ENCODE assay signal across 18 cellular contexts in genomic region chr14:90993792-90994191, GRCh38.
"Had no signal": no experiment of that assay in that cellular context is flagged by ENCODE, and none has a peak within 500 bp of the region (broad histone marks: within the 10 kb centered on the region; RNA-seq: fewer than 3 reads in every experiment).

No MANE protein-coding gene starts in this region.

- H3K4me1 Mint-ChIP-seq: nephron, WTC11 had no signal

- H3K4me3 Mint-ChIP-seq: activated T-helper 1 cell treated with anti-CD3 and anti-CD28 coated beads, Interleukin-12 subunit alpha, Interleukin-12 subunit beta, Interleukin-2, Interleukin-4 antibody, amounts not matched to agents 30 ng/mL and 10 ng/mL and 1 ng/mL, durations not matched to agents 14 hours and 24 hours and 36 hours; brain; nephron; WTC11 had no signal

- ATAC-seq: gastroesophageal sphincter, heart left ventricle, left ventricle myocardium superior, right cardiac atrium, SK-N-SH treated with all-trans-retinoic acid at 6 μM for 48 hours, upper lobe of right lung, WTC11 had no signal

- H3K9me3 Mint-ChIP-seq: nephron, WTC11 had no signal

- H3K27me3 Mint-ChIP-seq: brain had no signal

- H3K36me3 Mint-ChIP-seq: WTC11 had no signal

- DNase-seq: activated CD4-positive, alpha-beta T cell treated with anti-CD3 and anti-CD28 coated beads for 4 hours; activated CD8-positive, alpha-beta memory T cell treated with anti-CD3 and anti-CD28 coated beads, Interleukin-2, amount 50 U/mL, for 48 hours; activated gamma-delta T cell treated with Interleukin-2 at 50 U/mL for 16 hours; aorta; heart left ventricle; left ventricle myocardium superior; right cardiac atrium; stimulated activated CD4-positive, alpha-beta T cell treated with anti-CD3 and anti-CD28 coated beads, Interleukin-12 subunit alpha, Interleukin-12 subunit beta, amount 100 ng/mL, for 4 hours; substantia nigra; T1000; thyroid gland; upper lobe of right lung had no signal

- H3K27ac Mint-ChIP-seq: activated T-helper 1 cell treated with anti-CD3 and anti-CD28 coated beads, Interleukin-12 subunit alpha, Interleukin-12 subunit beta, Interleukin-2, Interleukin-4 antibody, amounts not matched to agents 30 ng/mL and 10 ng/mL and 1 ng/mL, durations not matched to agents 14 hours and 24 hours and 36 hours; brain; nephron; WTC11 had no signal
